In the genomic region with DNA sequence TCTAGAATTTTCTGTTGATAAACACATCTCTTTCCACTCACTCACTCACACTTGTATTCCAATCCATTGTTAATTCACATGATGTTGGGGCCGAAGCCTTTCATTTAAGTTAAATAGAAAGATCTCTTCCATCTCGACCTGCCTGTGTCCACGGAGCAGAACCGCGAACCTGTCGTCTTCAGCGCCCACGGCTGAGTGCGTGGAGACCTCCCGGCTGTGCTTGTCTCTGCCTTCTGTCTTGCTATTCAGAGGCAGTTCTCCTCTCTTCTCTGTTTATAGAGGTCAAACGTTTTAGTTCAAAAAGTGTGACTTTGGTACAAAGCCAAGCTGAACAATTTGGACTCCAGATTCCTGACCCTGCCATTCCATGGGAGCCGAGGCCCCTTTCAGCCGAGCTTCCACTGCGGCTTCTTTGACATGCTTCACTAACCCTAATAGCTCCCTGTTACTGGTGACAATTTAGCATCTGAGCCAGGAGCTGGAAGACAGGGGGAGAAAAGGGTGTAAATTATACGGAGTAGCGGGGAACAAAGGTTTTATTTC, we compare ENCODE assay signal across 21 cellular contexts.
DNase-seq lines count a peak whose midpoint lies in the region; ATAC-seq and TF ChIP-seq lines count a peak whose summit lies in the region.
"Had no signal": no experiment of that assay in that cellular context is flagged by ENCODE, and none has a peak within 500 bp of the region (broad histone marks: within the 10 kb centered on the region; RNA-seq: fewer than 3 reads in every experiment).

No MANE protein-coding gene starts in this region.

- H3K27ac ChIP-seq in endodermal cell (ENCODE audit: low read depth, low read length) (peak overlapping the region; percentile 83), thyroid gland (no peak overlapping the region)
- H3K27ac ChIP-seq: GM23248, SJSA1 had no signal

- H3K36me3 Mint-ChIP-seq in endodermal cell (ENCODE audit: low read depth), result no peaks in the 10 kb centered on the region
- peaks cover 3% of the 10 kb centered on the region for H3K36me3 Mint-ChIP-seq in neural crest cell (ENCODE audit: low read depth)
- no peaks in the 10 kb centered on the region for H3K36me3 Mint-ChIP-seq in natural killer cell treated with Interleukin-12 subunit alpha and Interleukin-12 subunit beta and Interleukin-15 and Interleukin-18, amount 100 ng/mL, for 72 hours
- H3K36me3 Mint-ChIP-seq: CD14-positive monocyte had no signal

- TF ChIP-seq CTCF in endodermal cell (conservative IDR thresholded peaks at IDR 0.05), result no peak
- TF ChIP-seq CTCF in neural crest cell (conservative IDR thresholded peaks at IDR 0.05), result no peak
- no peak for TF ChIP-seq CTCF in thyroid gland (IDR thresholded peaks at IDR 0.05)

- WGBS in endodermal cell (ENCODE audit: insufficient coverage in 1 of 2, insufficient read length in 1 of 2), 2 experiments, result 85 to 90% methylated on average over 13 to 16 of the region's 16 CpGs
- WGBS in thyroid gland, 2 donors, result 20 to 39% methylated on average over 16 of the region's 16 CpGs

- intact Hi-C loops in thyroid gland (cut with DNase I), result no loop called here

- H3K36me3 ChIP-seq in endodermal cell (ENCODE audit: control insufficient read depth, insufficient read depth, low read length), result no peaks in the 10 kb centered on the region
- H3K36me3 ChIP-seq in thyroid gland, result no peaks in the 10 kb centered on the region
- H3K36me3 ChIP-seq: SJSA1 had no signal

- no peak overlapping the region for H3K9ac ChIP-seq in endodermal cell (ENCODE audit: extremely low read depth, low read length, poor library complexity, severe bottlenecking)
- H3K9ac ChIP-seq: GM23248 had no signal

- peaks cover 25% of the 10 kb centered on the region for H3K27me3 Mint-ChIP-seq in endodermal cell (ENCODE audit: insufficient read depth)
- peaks cover 42% of the 10 kb centered on the region for H3K27me3 Mint-ChIP-seq in neural crest cell (ENCODE audit: low read depth)
- peaks cover 3 to 7% of the 10 kb centered on the region in 2 donors for H3K27me3 Mint-ChIP-seq in natural killer cell treated with Interleukin-12 subunit alpha and Interleukin-12 subunit beta and Interleukin-15 and Interleukin-18, amount 100 ng/mL, for 72 hours

- DNase-seq in NCI-H1105 (lab: John Stamatoyannopoulos, UW) (peak; percentile 15), endodermal cell (no peak), neural crest cell (ENCODE audit: low read depth, low spot score) (no peak), thyroid gland (peak; percentile 50 to 52), NOMO-1 (lab: John Stamatoyannopoulos, UW; ENCODE audit: unreplicated experiment in 2 of 2) (no peak), SIG-M5 treated with dmso at 0.1 percent for 504 hours (lab: John Stamatoyannopoulos, UW; ENCODE audit: unreplicated experiment) (no peak), NCI-H69 (lab: John Stamatoyannopoulos, UW) (no peak)
- DNase-seq in natural killer cell treated with Interleukin-12 subunit alpha and Interleukin-12 subunit beta and Interleukin-15 and Interleukin-18, amount 100 ng/mL, for 72 hours (ENCODE audit: low spot score), result no peak
- DNase-seq: GM23248, H9, HFFc6, Kasumi-1, NCI-H1048, NCI-H146, NCI-H2081, NCI-H2171, NCI-H345, NCI-H82 had no signal

- ATAC-seq in natural killer cell treated with Interleukin-12 subunit alpha and Interleukin-12 subunit beta and Interleukin-15 and Interleukin-18, amount 100 ng/mL, for 72 hours, result no peak

- H3K9me3 ChIP-seq in endodermal cell (ENCODE audit: control insufficient read depth, low read length) (peaks cover 9% of the 10 kb centered on the region), thyroid gland (no peaks in the 10 kb centered on the region)

- H3K4me1 Mint-ChIP-seq in endodermal cell, result no peaks in the 10 kb centered on the region
- peaks cover 41% of the 10 kb centered on the region for H3K4me1 Mint-ChIP-seq in neural crest cell
- H3K4me1 Mint-ChIP-seq in natural killer cell treated with Interleukin-12 subunit alpha and Interleukin-12 subunit beta and Interleukin-15 and Interleukin-18, amount 100 ng/mL, for 72 hours (ENCODE audit: low read depth in 2 of 2), result no peaks in the 10 kb centered on the region
- H3K4me1 Mint-ChIP-seq: B cell, CD14-positive monocyte had no signal

- H3K4me3 ChIP-seq in endodermal cell (ENCODE audit: low read length) (no peak overlapping the region), thyroid gland (replicated peaks in 1 of 3) (no peak overlapping the region)
- H3K4me3 ChIP-seq: GM23248, SJSA1 had no signal

- H3K4me1 ChIP-seq in endodermal cell (ENCODE audit: control insufficient read depth, insufficient read depth, low read length), result no peaks in the 10 kb centered on the region
- H3K4me1 ChIP-seq in thyroid gland, result peaks cover 14 to 15% of the 10 kb centered on the region in 2 donors
- H3K4me1 ChIP-seq: SJSA1 had no signal

- H3K27ac Mint-ChIP-seq in endodermal cell (no peak overlapping the region), neural crest cell (ENCODE audit: unreplicated experiment) (peak overlapping the region; percentile 21)
- H3K27ac Mint-ChIP-seq in natural killer cell treated with Interleukin-12 subunit alpha and Interleukin-12 subunit beta and Interleukin-15 and Interleukin-18, amount 100 ng/mL, for 72 hours, result no peak overlapping the region
- H3K27ac Mint-ChIP-seq: B cell, CD14-positive monocyte, H9, HFFc6 had no signal

- no peak for TF ChIP-seq POLR2A in thyroid gland (IDR thresholded peaks at IDR 0.05)

- H3K4me3 Mint-ChIP-seq in endodermal cell (no peak overlapping the region), neural crest cell (peak overlapping the region; percentile 47)
- H3K4me3 Mint-ChIP-seq in natural killer cell treated with Interleukin-12 subunit alpha and Interleukin-12 subunit beta and Interleukin-15 and Interleukin-18, amount 100 ng/mL, for 72 hours, result no peak overlapping the region
- H3K4me3 Mint-ChIP-seq: B cell, CD14-positive monocyte, H9, HFFc6 had no signal

- peaks cover 26% of the 10 kb centered on the region for H3K9me3 Mint-ChIP-seq in endodermal cell
- no peaks in the 10 kb centered on the region for H3K9me3 Mint-ChIP-seq in neural crest cell
- H3K9me3 Mint-ChIP-seq in natural killer cell treated with Interleukin-12 subunit alpha and Interleukin-12 subunit beta and Interleukin-15 and Interleukin-18, amount 100 ng/mL, for 72 hours, result no peaks in the 10 kb centered on the region

- H3K27me3 ChIP-seq in endodermal cell (ENCODE audit: control insufficient read depth, insufficient read depth, low read length, poor library complexity, severe bottlenecking), result no peaks in the 10 kb centered on the region
- no peaks in the 10 kb centered on the region for H3K27me3 ChIP-seq in thyroid gland
- H3K27me3 ChIP-seq: SJSA1 had no signal

Comparison
In these comparisons a context has a peak if more than half of its experiments do, and no peak if none do; other contexts are left out.
1. DNase-seq: peak in NCI-H1105 (single experiment) and thyroid gland (2 of 2); none in endodermal cell (single experiment), neural crest cell (single experiment), natural killer cell treated with Interleukin-12 subunit alpha and Interleukin-12 subunit beta and Interleukin-15 and Interleukin-18, amount 100 ng/mL, for 72 hours (single experiment), NOMO-1 (0 of 2), SIG-M5 treated with dmso at 0.1 percent for 504 hours (single experiment) and NCI-H69 (single experiment).